Comparison of ENCODE assay signal across 34 cellular contexts in the genomic region with DNA sequence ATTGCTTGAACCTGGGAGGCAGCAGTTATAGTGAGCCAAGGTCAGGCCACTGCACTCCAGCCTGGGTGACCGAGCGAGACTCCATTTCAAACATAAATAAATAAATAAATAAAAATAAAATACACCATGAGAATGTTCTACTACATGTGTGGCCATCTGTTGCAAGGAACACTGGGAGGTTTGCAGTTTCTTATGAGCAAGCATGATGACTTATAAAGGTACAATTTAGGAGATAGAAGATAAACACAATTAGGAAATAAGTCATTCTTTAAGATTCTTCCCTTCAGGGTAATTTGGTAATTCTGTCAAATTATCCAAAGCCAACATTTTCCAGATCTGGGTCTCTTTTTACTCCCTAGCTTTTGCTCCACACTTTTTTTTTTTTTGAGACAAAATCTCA. TPM values are rescaled to one million over a fixed set of nuclear protein-coding genes. Genes with fewer than 3 reads are reported as not detected.
"Had no signal": no experiment of that assay in that cellular context is flagged by ENCODE, and none has a peak within 500 bp of the region (broad histone marks: within the 10 kb centered on the region; RNA-seq: fewer than 3 reads in every experiment).

No MANE protein-coding gene starts in this region.

- DNase-seq: activated CD4-positive, alpha-beta memory T cell treated with anti-CD3 and anti-CD28 coated beads for 36 hours; activated CD4-positive, alpha-beta T cell treated with anti-CD3 and anti-CD28 coated beads, Interleukin-2, amount 10 ng/mL, durations not matched to agents 24 days and 14 days; activated CD4-positive, CD25-positive, alpha-beta regulatory T cell treated with anti-CD3 and anti-CD28 coated beads, Interleukin-2, amount 50 U/mL, for 72 hours; activated CD8-positive, alpha-beta memory T cell treated with anti-CD3 and anti-CD28 coated beads, Interleukin-2, amount 50 U/mL, for 48 hours; activated gamma-delta T cell treated with Interleukin-2 at 50 U/mL for 16 hours; activated naive CD4-positive, alpha-beta T cell treated with anti-CD3 and anti-CD28 coated beads, Interleukin-2, amount 50 U/mL, for 16 hours; activated T-cell treated with anti-CD3 and anti-CD28 coated beads, Interleukin-2, amount 50 U/mL, for 24 hours; central memory CD4-positive, alpha-beta T cell; foreskin melanocyte; heart right ventricle; kidney glomerular epithelial cell; lower lobe of right lung; mesenchymal stem cell; naive thymus-derived CD8-positive, alpha-beta T cell; nucleus accumbens; pancreas; sigmoid colon; small intestine; stimulated activated CD4-positive, alpha-beta T cell treated with anti-CD3 and anti-CD28 coated beads, Interleukin-1b, Interleukin-23, amount 100 ng/mL, for 48 hours; stimulated activated CD4-positive, alpha-beta T cell treated with anti-CD3 and anti-CD28 coated beads, Interleukin-4, amount 100 ng/mL, for 4 hours; stimulated activated CD8-positive, alpha-beta memory T cell treated with anti-CD3 and anti-CD28 coated beads, Interleukin-4, amount 100 ng/mL, for 48 hours; stimulated activated naive CD8-positive, alpha-beta T cell treated with anti-CD3 and anti-CD28 coated beads, Interleukin-15, amount 100 ng/mL, for 72 hours; substantia nigra; thyroid gland; upper lobe of right lung had no signal

- H3K4me3 ChIP-seq: breast epithelium, heart right ventricle, lower lobe of right lung, pancreas, prostate gland, sigmoid colon, thyroid gland, upper lobe of right lung had no signal

- H3K27ac ChIP-seq: breast epithelium, heart right ventricle, lower lobe of right lung, pancreas, prostate gland, sigmoid colon, thyroid gland, upper lobe of right lung had no signal

- H3K4me1 ChIP-seq: breast epithelium, heart right ventricle, lower lobe of right lung, pancreas, prostate gland, sigmoid colon, thyroid gland, upper lobe of right lung had no signal

- ATAC-seq: activated T-helper 17 cell treated with anti-CD3 and anti-CD28 coated beads, Interleukin-2, amount 50 U/mL, for 72 hours; esophagus mucosa; heart right ventricle; left lobe of liver; lower lobe of right lung; naive thymus-derived CD8-positive, alpha-beta T cell; pancreas; stimulated activated memory B cell treated with anti-CD40 and anti-IgM and Interleukin-4, amounts not matched to agents 10 μg/mL and 1 μg/mL and 100 μg/mL, for 72 hours; stimulated activated naive CD8-positive, alpha-beta T cell treated with anti-CD3 and anti-CD28 coated beads, Interleukin-15, amount 100 ng/mL, for 72 hours; upper lobe of right lung had no signal

- H3K36me3 ChIP-seq: breast epithelium, heart right ventricle, lower lobe of right lung, pancreas, prostate gland, sigmoid colon, thyroid gland, upper lobe of right lung had no signal

- H3K27me3 ChIP-seq: breast epithelium, pancreas, sigmoid colon, thyroid gland, upper lobe of right lung had no signal

- H3K9me3 ChIP-seq: breast epithelium, lower lobe of right lung, pancreas, prostate gland, sigmoid colon, thyroid gland, upper lobe of right lung had no signal

RNA-seq across cellular contexts. Expression of a gene that starts 13.4 kb away (rescaled TPM):
- total RNA-seq: activated CD4-positive, alpha-beta memory T cell treated with anti-CD3 and anti-CD28 coated beads for 36 hours; activated CD4-positive, alpha-beta T cell treated with anti-CD3 and anti-CD28 coated beads, Interleukin-2, amount 10 ng/mL, durations not matched to agents 24 days and 14 days; activated T-helper 17 cell treated with anti-CD3 and anti-CD28 coated beads, Interleukin-2, amount 50 U/mL, for 72 hours; breast epithelium; endothelial cell of umbilical vein; esophagus mucosa; glomerular endothelial cell; heart right ventricle; left lobe of liver; naive thymus-derived CD8-positive, alpha-beta T cell; neural crest cell; pancreas; sigmoid colon; upper lobe of right lung had no signal
- polyA plus RNA-seq: endothelial cell of umbilical vein; heart right ventricle; naive thymus-derived CD8-positive, alpha-beta T cell had no signal

RNA-seq across cellular contexts. Expression of a gene that starts 30.7 kb away (rescaled TPM):
- total RNA-seq: activated CD4-positive, alpha-beta memory T cell treated with anti-CD3 and anti-CD28 coated beads for 36 hours; activated CD4-positive, alpha-beta T cell treated with anti-CD3 and anti-CD28 coated beads, Interleukin-2, amount 10 ng/mL, durations not matched to agents 24 days and 14 days; activated T-helper 17 cell treated with anti-CD3 and anti-CD28 coated beads, Interleukin-2, amount 50 U/mL, for 72 hours; breast epithelium; endothelial cell of umbilical vein; esophagus mucosa; glomerular endothelial cell; heart right ventricle; left lobe of liver; lower lobe of right lung; naive thymus-derived CD8-positive, alpha-beta T cell; neural crest cell; prostate gland; sigmoid colon; thyroid gland; upper lobe of right lung had no signal
- polyA plus RNA-seq: endothelial cell of umbilical vein; heart right ventricle; naive thymus-derived CD8-positive, alpha-beta T cell; pancreas had no signal

RNA-seq across cellular contexts. Expression of a gene that starts 34.7 kb away (rescaled TPM):
- total RNA-seq: activated CD4-positive, alpha-beta memory T cell treated with anti-CD3 and anti-CD28 coated beads for 36 hours; activated CD4-positive, alpha-beta T cell treated with anti-CD3 and anti-CD28 coated beads, Interleukin-2, amount 10 ng/mL, durations not matched to agents 24 days and 14 days; activated T-helper 17 cell treated with anti-CD3 and anti-CD28 coated beads, Interleukin-2, amount 50 U/mL, for 72 hours; breast epithelium; endothelial cell of umbilical vein; esophagus mucosa; glomerular endothelial cell; heart right ventricle; left lobe of liver; lower lobe of right lung; naive thymus-derived CD8-positive, alpha-beta T cell; neural crest cell; pancreas; prostate gland; sigmoid colon; thyroid gland; upper lobe of right lung had no signal
- polyA plus RNA-seq: endothelial cell of umbilical vein; heart right ventricle; naive thymus-derived CD8-positive, alpha-beta T cell; pancreas; sigmoid colon; small intestine had no signal
